In genomic region chr2:151374426-151374825, GRCh38 we compare ENCODE assay signal across 8 cellular contexts. TPM values are rescaled to one million over a fixed set of nuclear protein-coding genes. Genes with fewer than 3 reads are reported as not detected.
A peak's percentile ranks its signal among the peaks of the same experiment; 100 is the strongest.
DNase-seq lines count a peak whose midpoint lies in the region; ATAC-seq and TF ChIP-seq lines count a peak whose summit lies in the region.

No MANE protein-coding gene starts in this region.

- H3K4me3 Mint-ChIP-seq in mesothelial cell of epicardium, result no peak overlapping the region
- H3K4me3 Mint-ChIP-seq in effector memory CD8-positive, alpha-beta T cell, result no peak overlapping the region

- no peak overlapping the region for H3K4me3 ChIP-seq in hepatocyte

- H3K4me2 ChIP-seq in hepatocyte, result no peak overlapping the region

- H3K27ac Mint-ChIP-seq in mesothelial cell of epicardium, result peak overlapping the region; percentile 6
- no peak overlapping the region for H3K27ac Mint-ChIP-seq in effector memory CD8-positive, alpha-beta T cell

- WGBS in hepatocyte (ENCODE audit: low lambda C conversion rate, missing lambda C conversion rate), result 73% methylated on average over 3 of the region's 3 CpGs

- no peaks in the 10 kb centered on the region for H3K36me3 ChIP-seq in hepatocyte (replicated peaks; ENCODE audit: insufficient read depth, low read depth)

- H3K4me1 Mint-ChIP-seq in mesothelial cell of epicardium, result peaks cover 7% of the 10 kb centered on the region
- H3K4me1 Mint-ChIP-seq in effector memory CD8-positive, alpha-beta T cell (ENCODE audit: low read depth in 2 of 2), result no peaks in the 10 kb centered on the region

- DNase-seq in OCI-M1 (lab: John Stamatoyannopoulos, UW), result peak; percentile 56
- DNase-seq in mesothelial cell of epicardium (ENCODE audit: low spot score in 2 of 2, unreplicated experiment in 2 of 2), result no peak
- DNase-seq in hepatocyte (ENCODE audit: low spot score), result no peak
- DNase-seq in effector memory CD8-positive, alpha-beta T cell, result no peak
- DNase-seq in T1000 (lab: John Stamatoyannopoulos, UW), result no peak
- DNase-seq in NCI-H1092 (lab: John Stamatoyannopoulos, UW), result no peak

- H3K4me1 ChIP-seq in hepatocyte (ENCODE audit: insufficient read depth), result no peaks in the 10 kb centered on the region

- H3K9me3 Mint-ChIP-seq in mesothelial cell of epicardium, result no peaks in the 10 kb centered on the region
- no peaks in the 10 kb centered on the region for H3K9me3 Mint-ChIP-seq in effector memory CD8-positive, alpha-beta T cell

- no peak overlapping the region for H3K27ac ChIP-seq in hepatocyte

- H4K20me1 ChIP-seq in hepatocyte (ENCODE audit: insufficient read depth, poor library complexity, severe bottlenecking), result no peaks in the 10 kb centered on the region

- no peaks in the 10 kb centered on the region for H3K79me2 ChIP-seq in hepatocyte

- no peaks in the 10 kb centered on the region for H3K27me3 Mint-ChIP-seq in mesothelial cell of epicardium (ENCODE audit: low read depth)
- no peaks in the 10 kb centered on the region for H3K27me3 Mint-ChIP-seq in effector memory CD8-positive, alpha-beta T cell

- TF ChIP-seq CTCF in mesothelial cell of epicardium (IDR thresholded peaks at IDR 0.05; ENCODE audit: unreplicated experiment), result no peak
- no peak for TF ChIP-seq CTCF in hepatocyte (IDR thresholded peaks at IDR 0.05; ENCODE audit: poor library complexity)

- no peak overlapping the region for H2AFZ ChIP-seq in hepatocyte

- no peaks in the 10 kb centered on the region for H3K36me3 Mint-ChIP-seq in mesothelial cell of epicardium
- no peaks in the 10 kb centered on the region for H3K36me3 Mint-ChIP-seq in effector memory CD8-positive, alpha-beta T cell (ENCODE audit: insufficient read depth)

- H3K27me3 ChIP-seq in hepatocyte, result no peaks in the 10 kb centered on the region

- H3K9me3 ChIP-seq in hepatocyte (ENCODE audit: low read depth), result no peaks in the 10 kb centered on the region

- H3K9me2 ChIP-seq in hepatocyte (replicated peaks; ENCODE audit: insufficient read depth), result no peaks in the 10 kb centered on the region

- ATAC-seq in GM18511 (IDR thresholded peaks at IDR 0.05; ENCODE audit: unreplicated experiment) (peak; percentile 97), HG02571 (IDR thresholded peaks at IDR 0.05; ENCODE audit: unreplicated experiment) (peak; percentile 90)
- ATAC-seq in effector memory CD8-positive, alpha-beta T cell (replicated peaks), result no peak

RNA-seq across cellular contexts. Expression of gene TNFAIP6, which starts 17.0 kb away (rescaled TPM):
- 0.93 to 1.7 TPM (median 1.2 TPM) in 3 replicates for total RNA-seq in mesothelial cell of epicardium
- 9.0 and 13.0 TPM in 2 replicates for total RNA-seq in hepatocyte
- 9.8 and 10.5 TPM in 2 replicates for polyA plus RNA-seq in hepatocyte

RNA-seq across cellular contexts. Expression of gene RIF1, which starts 35.3 kb away (rescaled TPM):
- total RNA-seq in mesothelial cell of epicardium (54.3 to 59.1 TPM (median 55.0 TPM) in 3 replicates), hepatocyte (28.0 and 30.8 TPM in 2 replicates)
- 12.7 and 15.7 TPM in 2 replicates for polyA plus RNA-seq in hepatocyte
